In genomic region chr18:55587341-55588000, GRCh38 we compare ENCODE assay signal across 8 cellular contexts. TPM values are rescaled to one million over a fixed set of nuclear protein-coding genes. Genes with fewer than 3 reads are reported as not detected.
DNase-seq lines count a peak whose midpoint lies in the region; ATAC-seq and TF ChIP-seq lines count a peak whose summit lies in the region.

No MANE protein-coding gene starts in this region.

- H3K4me1 ChIP-seq in CD8-positive, alpha-beta memory T cell (ENCODE audit: insufficient read depth, low read length), result no peaks in the 10 kb centered on the region

- H3K36me3 Mint-ChIP-seq in CD8-positive, alpha-beta memory T cell, result peaks cover 0 to 3% (median 1%) of the 10 kb centered on the region in 3 donors
- H3K36me3 Mint-ChIP-seq in T-helper 2 cell treated with Interferon-gamma antibody and Interleukin-4, amounts not matched to agents 5 μg/mL and 100 μg/mL, for 36 hours (ENCODE audit: low read depth), result peaks cover 2% of the 10 kb centered on the region
- peaks cover 0 to 8% of the 10 kb centered on the region in 2 donors for H3K36me3 Mint-ChIP-seq in naive B cell

- H3K27me3 Mint-ChIP-seq in CD8-positive, alpha-beta memory T cell, result peaks cover 36 to 59% of the 10 kb centered on the region in 2 donors
- H3K27me3 Mint-ChIP-seq in T-helper 2 cell treated with Interferon-gamma antibody and Interleukin-4, amounts not matched to agents 5 μg/mL and 100 μg/mL, for 36 hours (ENCODE audit: low read depth), result peaks cover 36% of the 10 kb centered on the region
- no peaks in the 10 kb centered on the region for H3K27me3 Mint-ChIP-seq in naive B cell

- H3K4me1 Mint-ChIP-seq in CD8-positive, alpha-beta memory T cell, result peaks cover 6 to 30% (median 30%) of the 10 kb centered on the region in 3 donors
- H3K4me1 Mint-ChIP-seq in T-helper 2 cell treated with Interferon-gamma antibody and Interleukin-4, amounts not matched to agents 5 μg/mL and 100 μg/mL, for 36 hours (ENCODE audit: low read depth), result peaks cover 26% of the 10 kb centered on the region
- peaks cover 30 to 34% (median 31%) of the 10 kb centered on the region in 3 donors for H3K4me1 Mint-ChIP-seq in naive B cell

- POLR2A ChIA-PET in CD8-positive, alpha-beta memory T cell (lab: Charles Lee), result interaction anchor here (0.7 kb wide), 1 partner anchor 1433 kb away, joined by 5 read pairs; no protein-coding TSS in a partner anchor

- ATAC-seq in naive B cell (ENCODE audit: low read depth in 2 of 2), result peak; percentile 35 to 36
- no peak for ATAC-seq in GM19395 (IDR thresholded peaks at IDR 0.05; ENCODE audit: unreplicated experiment)

- no peak overlapping the region for H3K4me3 ChIP-seq in CD8-positive, alpha-beta memory T cell (ENCODE audit: low read length)

- no peaks in the 10 kb centered on the region for H3K9me3 ChIP-seq in CD8-positive, alpha-beta memory T cell (ENCODE audit: low read length)

- peaks cover 9% of the 10 kb centered on the region for H3K27me3 ChIP-seq in CD8-positive, alpha-beta memory T cell (ENCODE audit: insufficient read depth, low read length, poor library complexity, severe bottlenecking)

- no peak for TF ChIP-seq POLR2A in erythroblast (IDR thresholded peaks at IDR 0.05; ENCODE audit: low read length)

- no peaks in the 10 kb centered on the region for H3K36me3 ChIP-seq in CD8-positive, alpha-beta memory T cell (ENCODE audit: insufficient read depth, low read length)

- peak overlapping the region in 6 of 7 donors; percentile 69 to 85 (median 72) for H3K4me3 Mint-ChIP-seq in CD8-positive, alpha-beta memory T cell
- peak overlapping the region; percentile 89 for H3K4me3 Mint-ChIP-seq in T-helper 2 cell treated with Interferon-gamma antibody and Interleukin-4, amounts not matched to agents 5 μg/mL and 100 μg/mL, for 36 hours
- peak overlapping the region; percentile 84 to 98 (median 98) for H3K4me3 Mint-ChIP-seq in naive B cell

- H3K9me3 Mint-ChIP-seq in CD8-positive, alpha-beta memory T cell, result peaks cover 8 to 25% (median 12%) of the 10 kb centered on the region in 5 donors
- no peaks in the 10 kb centered on the region for H3K9me3 Mint-ChIP-seq in T-helper 2 cell treated with Interferon-gamma antibody and Interleukin-4, amounts not matched to agents 5 μg/mL and 100 μg/mL, for 36 hours
- H3K9me3 Mint-ChIP-seq in naive B cell, result no peaks in the 10 kb centered on the region

- H3K27ac ChIP-seq in CD8-positive, alpha-beta memory T cell (ENCODE audit: low read depth, low read length), result no peak overlapping the region

- CTCF ChIA-PET in CD8-positive, alpha-beta memory T cell (lab: Charles Lee), result no interaction called here

- peak overlapping the region in 2 of 8 donors; percentile 36 to 51 for H3K27ac Mint-ChIP-seq in CD8-positive, alpha-beta memory T cell
- H3K27ac Mint-ChIP-seq in T-helper 2 cell treated with Interferon-gamma antibody and Interleukin-4, amounts not matched to agents 5 μg/mL and 100 μg/mL, for 36 hours, result peak overlapping the region; percentile 84
- peak overlapping the region; percentile 93 to 97 (median 95) for H3K27ac Mint-ChIP-seq in naive B cell

- peak in 1 of 5 donors; percentile 2 for DNase-seq in CD8-positive, alpha-beta memory T cell
- DNase-seq in KG1 (lab: John Stamatoyannopoulos, UW), result peak; percentile 11
- no peak for DNase-seq in T-helper 2 cell treated with Interferon-gamma antibody and Interleukin-4, amounts not matched to agents 5 μg/mL and 100 μg/mL, for 36 hours (ENCODE audit: low spot score)
- peak; percentile 79 to 81 for DNase-seq in erythroblast (lab: John Stamatoyannopoulos, UW)
- DNase-seq in naive B cell, result peak; percentile 43
- no peak for DNase-seq in middle frontal gyrus (ENCODE audit: extremely low spot score, low spot score)
- DNase-seq in stimulated activated CD8-positive, alpha-beta memory T cell treated with anti-CD3 and anti-CD28 coated beads, Interleukin-4, amount 100 ng/mL, for 48 hours, result no peak

RNA-seq across cellular contexts. Expression of gene TCF4, which starts 0.5 kb away (rescaled TPM):
- total RNA-seq in CD8-positive, alpha-beta memory T cell, result under 1 TPM; 0.18 to 0.47 TPM
- polyA plus RNA-seq in CD8-positive, alpha-beta memory T cell, result 0.62 TPM
- 100 to 1,000 TPM; 199 to 274 (median 217) TPM for polyA plus RNA-seq in naive B cell (ENCODE audit: low read depth in 6 of 6)

Comparison
In these comparisons a context has a peak if more than half of its experiments do, and no peak if none do; other contexts are left out.
1. DNase-seq: peak in KG1 (single experiment), erythroblast (2 of 2) and naive B cell (single experiment); none in T-helper 2 cell treated with Interferon-gamma antibody and Interleukin-4, amounts not matched to agents 5 μg/mL and 100 μg/mL, for 36 hours (single experiment), middle frontal gyrus (single experiment) and stimulated activated CD8-positive, alpha-beta memory T cell treated with anti-CD3 and anti-CD28 coated beads, Interleukin-4, amount 100 ng/mL, for 48 hours (single experiment).
2. RNA of gene TCF4, which starts 0.5 kb away (polyA plus RNA-seq): 199 to 274 TPM in naive B cell; 0.62 TPM in CD8-positive, alpha-beta memory T cell (single experiment); every median in the first group is over 100 times any median in the second.
3. Peak in every context shown above with its lines, with median percentiles within 50 percentile points of each other: H3K4me3 Mint-ChIP-seq.